8 cellular contexts compared by ENCODE assay signal in the genomic region with DNA sequence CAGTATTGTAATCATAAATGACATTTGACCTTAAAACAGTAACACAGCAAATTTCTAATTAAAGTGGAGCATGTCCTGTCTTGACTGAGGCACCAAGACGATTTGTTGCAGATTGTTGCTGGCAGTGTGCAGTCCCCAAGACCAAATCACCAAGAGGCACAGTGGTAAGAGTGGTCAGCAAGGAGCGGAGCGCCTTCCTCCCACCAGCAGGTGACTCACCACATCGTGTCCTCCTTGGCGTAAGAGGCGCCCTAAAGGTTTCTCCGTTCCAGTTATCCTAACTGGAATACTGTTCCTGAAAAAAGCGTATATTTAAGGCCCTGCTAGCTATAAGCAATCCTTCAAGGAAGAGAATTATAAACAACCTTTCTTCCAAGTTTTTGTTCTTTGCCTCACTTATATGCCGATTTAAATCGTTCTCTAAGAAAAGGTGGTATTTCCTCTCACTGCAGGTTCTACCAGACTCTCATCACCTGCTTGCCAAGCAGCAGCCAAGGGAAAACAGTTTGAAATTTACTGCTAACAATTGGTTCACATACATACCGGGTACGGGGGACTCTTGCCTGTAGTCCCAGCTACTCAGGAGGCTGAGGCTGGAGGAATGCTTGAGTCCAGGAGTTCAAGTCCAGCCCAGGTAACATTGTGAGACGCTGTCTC. TPM values are rescaled to one million over a fixed set of nuclear protein-coding genes. Genes with fewer than 3 reads are reported as not detected.
DNase-seq lines count a peak whose midpoint lies in the region; FAIRE-seq and TF ChIP-seq lines count a peak whose summit lies in the region.

No MANE protein-coding gene starts in this region.

- H2AK5ac ChIP-seq in mesenchymal stem cell (ENCODE audit: low read length, severe bottlenecking) = no peak overlapping the region

- WGBS in GM23248 (ENCODE audit: low coverage in 1 of 2, low lambda C conversion rate in 2 of 2, missing lambda C conversion rate in 2 of 2), 2 experiments = 78 to 81% methylated on average over 13 of the region's 13 CpGs
- 30% methylated on average over 12 of the region's 13 CpGs for WGBS in mesenchymal stem cell

- H2BK5ac ChIP-seq in mesenchymal stem cell (ENCODE audit: low read depth, low read length, poor library complexity, severe bottlenecking) = no peak overlapping the region

- no peaks in the 10 kb centered on the region for H3K36me3 ChIP-seq in GM23248 (ENCODE audit: low read depth)
- H3K36me3 ChIP-seq in mesenchymal stem cell (ENCODE audit: control insufficient read depth in 1 of 2, insufficient read depth in 2 of 2, low read depth in 1 of 2, low read length in 2 of 2) = peaks cover 0 to 4% of the 10 kb centered on the region in 2 experiments

- no peaks in the 10 kb centered on the region for H3K79me1 ChIP-seq in mesenchymal stem cell (replicated peaks; ENCODE audit: low read length, poor library complexity, severe bottlenecking)

- no peaks in the 10 kb centered on the region for H3K27me3 ChIP-seq in GM23248 (replicated peaks; ENCODE audit: insufficient read depth)
- peaks cover 6 to 15% of the 10 kb centered on the region in 2 experiments for H3K27me3 ChIP-seq in mesenchymal stem cell (ENCODE audit: control insufficient read depth in 1 of 2, insufficient read depth in 1 of 2, low read length in 2 of 2)

- peak overlapping the region in 1 of 2 experiments; percentile 86 for H3K18ac ChIP-seq in mesenchymal stem cell (ENCODE audit: low read depth in 1 of 2, low read length in 2 of 2)

- H3K4me1 ChIP-seq in GM23248 (ENCODE audit: insufficient read depth) = no peaks in the 10 kb centered on the region
- H3K4me1 ChIP-seq in mesenchymal stem cell (ENCODE audit: control insufficient read depth, insufficient read depth, low read depth, low read length) = peaks cover 2% of the 10 kb centered on the region

- no peak overlapping the region for H2BK120ac ChIP-seq in mesenchymal stem cell (ENCODE audit: low read depth, low read length)

- no peaks in the 10 kb centered on the region for H4K20me1 ChIP-seq in GM23248 (ENCODE audit: insufficient read depth)

- FAIRE-seq in G401.6 (lab: Jason Lieb, UNC) (peak; percentile 6), RCC 7860 (lab: Jason Lieb, UNC) (no peak), H54 (lab: Jason Lieb, UNC) (no peak)

- peak overlapping the region; percentile 13 for H2BK15ac ChIP-seq in mesenchymal stem cell (ENCODE audit: low read depth, poor library complexity, severe bottlenecking)

- no peak overlapping the region for H4K91ac ChIP-seq in mesenchymal stem cell (ENCODE audit: low read length)

- H3K4me2 ChIP-seq in GM23248 (ENCODE audit: unreplicated experiment) (no peak overlapping the region), mesenchymal stem cell (ENCODE audit: low read length, poor library complexity, severe bottlenecking) (no peak overlapping the region)

- no peaks in the 10 kb centered on the region for H3K79me2 ChIP-seq in GM23248 (ENCODE audit: insufficient read depth)

- H4K8ac ChIP-seq in mesenchymal stem cell (ENCODE audit: low read length) = peak overlapping the region; percentile 95

- peak overlapping the region; percentile 34; the same call in 1 of the 2 replicates for H2AFZ ChIP-seq in GM23248
- no peak overlapping the region for H2AFZ ChIP-seq in mesenchymal stem cell (ENCODE audit: low read depth, low read length)

- no peaks in the 10 kb centered on the region for H3F3A ChIP-seq in GM23248 (ENCODE audit: insufficient read depth)

- no peak for TF ChIP-seq POLR2A in H54 (IDR thresholded peaks at IDR 0.05; ENCODE audit: low read depth, low read length)

- H3K14ac ChIP-seq in mesenchymal stem cell (ENCODE audit: low read length in 2 of 2) = no peak overlapping the region

- H3K4me3 ChIP-seq in GM23248 (no peak overlapping the region), mesenchymal stem cell (ENCODE audit: insufficient read depth in 1 of 2, low read depth in 1 of 2, low read length in 2 of 2) (no peak overlapping the region)

- no peak overlapping the region for H3K9ac ChIP-seq in GM23248
- H3K9ac ChIP-seq in mesenchymal stem cell (ENCODE audit: low read length) = no peak overlapping the region

- peak overlapping the region in 1 of 2 experiments; percentile 32 for H3K4ac ChIP-seq in mesenchymal stem cell (ENCODE audit: low read depth in 1 of 2, low read length in 2 of 2)

- in situ Hi-C loops in GM23248 (cut with MboI) = no loop called here

- H2BK12ac ChIP-seq in mesenchymal stem cell (ENCODE audit: low read length in 2 of 2) = peak overlapping the region in 1 of 2 experiments; percentile 46

- DNase-seq in GM23248 (no peak), RCC 7860 (ENCODE audit: low spot score) (peak; percentile 60), mesenchymal stem cell (peak; percentile 80), DMS114 treated with DMSO at 0.1 percent for 48 hours (lab: John Stamatoyannopoulos, UW; ENCODE audit: unreplicated experiment) (no peak), H54 (ENCODE audit: insufficient read length, low spot score) (no peak), amniotic stem cell (lab: John Stamatoyannopoulos, UW) (no peak), EL (no peak)

- no peak overlapping the region for H3K23ac ChIP-seq in mesenchymal stem cell (ENCODE audit: low read length in 2 of 2)

- H3K9me2 ChIP-seq in GM23248 (ENCODE audit: insufficient read depth) = no peaks in the 10 kb centered on the region

- H3K9me3 ChIP-seq in GM23248 (ENCODE audit: low read depth) (no peaks in the 10 kb centered on the region), mesenchymal stem cell (ENCODE audit: control insufficient read depth, low read length) (no peaks in the 10 kb centered on the region)

- no peak overlapping the region for H3K27ac ChIP-seq in GM23248
- no peak overlapping the region for H3K27ac ChIP-seq in mesenchymal stem cell (ENCODE audit: low read length, poor library complexity, severe bottlenecking)

RNA-seq across cellular contexts. Expression of a gene that starts 10.7 kb away (rescaled TPM):
- total RNA-seq in GM23248 (2014; rRNA removed; shearing (Covaris generic)) = 48.1 and 53.5 TPM in 2 replicates
- 15.8 and 17.3 TPM in 2 replicates for polyA plus RNA-seq in GM23248 (2016; fragmentation: Nextera tagmentation; extraction: Ambion mirVana)
- polyA plus RNA-seq in mesenchymal stem cell (2013, experiment 1 of 2) = 68.4 TPM
- 69.3 TPM for polyA plus RNA-seq in mesenchymal stem cell (2013, experiment 2 of 2)

RNA-seq across cellular contexts. Expression of a gene that starts 16.5 kb away (rescaled TPM):
- total RNA-seq in GM23248 (2014; rRNA removed; shearing (Covaris generic)) = not detected in 2 replicates
- not detected in 2 replicates for polyA plus RNA-seq in GM23248 (2016; fragmentation: Nextera tagmentation; extraction: Ambion mirVana)
- 155 TPM for polyA plus RNA-seq in mesenchymal stem cell (2013, experiment 1 of 2)
- 162 TPM for polyA plus RNA-seq in mesenchymal stem cell (2013, experiment 2 of 2)

RNA-seq across cellular contexts. Expression of a gene that starts 21.2 kb away (rescaled TPM):
- 3.9 and 5.2 TPM in 2 replicates for total RNA-seq in GM23248 (2014; rRNA removed; shearing (Covaris generic))
- polyA plus RNA-seq in GM23248 (2016; fragmentation: Nextera tagmentation; extraction: Ambion mirVana) = 0.75 and 1.6 TPM in 2 replicates
- polyA plus RNA-seq in mesenchymal stem cell (2013, experiment 1 of 2) = 5.1 TPM
- 4.8 TPM for polyA plus RNA-seq in mesenchymal stem cell (2013, experiment 2 of 2)

RNA-seq across cellular contexts. Expression of a gene that starts 34.6 kb away (rescaled TPM):
- total RNA-seq in GM23248 (2014; rRNA removed; shearing (Covaris generic)) = not detected in 2 replicates
- polyA plus RNA-seq in GM23248 (2016; fragmentation: Nextera tagmentation; extraction: Ambion mirVana) = not detected in 2 replicates
- not detected for polyA plus RNA-seq in mesenchymal stem cell (2013, experiment 1 of 2)
- not detected for polyA plus RNA-seq in mesenchymal stem cell (2013, experiment 2 of 2)

RNA-seq across cellular contexts. Expression of a gene that starts 34.7 kb away (rescaled TPM):
- total RNA-seq in GM23248 (2014; rRNA removed; shearing (Covaris generic)) = not detected in 2 replicates
- not detected in 2 replicates for polyA plus RNA-seq in GM23248 (2016; fragmentation: Nextera tagmentation; extraction: Ambion mirVana)
- polyA plus RNA-seq in mesenchymal stem cell (2013, experiment 1 of 2) = not detected
- not detected for polyA plus RNA-seq in mesenchymal stem cell (2013, experiment 2 of 2)

Comparison
In these comparisons a context has a peak if more than half of its experiments do, and no peak if none do; other contexts are left out.
1. DNase-seq: peak in RCC 7860 (single experiment) and mesenchymal stem cell (single experiment); none in GM23248 (single experiment), DMS114 treated with DMSO at 0.1 percent for 48 hours (single experiment), H54 (single experiment), amniotic stem cell (single experiment) and EL (single experiment).